In genomic region chr16:68668266-68668665, GRCh38 we compare ENCODE assay signal across 9 cellular contexts. TPM values are rescaled to one million over a fixed set of nuclear protein-coding genes. Genes with fewer than 3 reads are reported as not detected.
A peak's percentile ranks its signal among the peaks of the same experiment; 100 is the strongest.
DNase-seq lines count a peak whose midpoint lies in the region; ATAC-seq, FAIRE-seq and TF ChIP-seq lines count a peak whose summit lies in the region.
"Had no signal": no experiment of that assay in that cellular context is flagged by ENCODE, and none has a peak within 500 bp of the region (broad histone marks: within the 10 kb centered on the region; RNA-seq: fewer than 3 reads in every experiment).

No MANE protein-coding gene starts in this region.

- peak overlapping the region; percentile 42 to 43 for H3K27ac ChIP-seq in breast epithelium
- H3K27ac ChIP-seq: transverse colon had no signal

- intact Hi-C loops in breast epithelium (cut with DNase I; ENCODE audit: low total_unique reads) = no loop called here

- FAIRE-seq in GM12891 (lab: Jason Lieb, UNC) = peak; percentile 86

- no peak for ATAC-seq in HG02798 (IDR thresholded peaks at IDR 0.05; ENCODE audit: poor library complexity, unreplicated experiment)

- H3K27me3 ChIP-seq in breast epithelium = no peaks in the 10 kb centered on the region
- H3K27me3 ChIP-seq in MG63 = no peaks in the 10 kb centered on the region
- H3K27me3 ChIP-seq: transverse colon had no signal

- H3K4me1 ChIP-seq in breast epithelium = no peaks in the 10 kb centered on the region
- H3K4me1 ChIP-seq: transverse colon had no signal

- H3K36me3 ChIP-seq in breast epithelium (no peaks in the 10 kb centered on the region), MG63 (no peaks in the 10 kb centered on the region)
- H3K36me3 ChIP-seq: transverse colon had no signal

- no peak for TF ChIP-seq CTCF in AG09309 (IDR thresholded peaks at IDR 0.05; ENCODE audit: control insufficient read depth, insufficient read depth, low read depth, low read length, missing control alignments)
- no peak for TF ChIP-seq CTCF in breast epithelium (IDR thresholded peaks at IDR 0.05)

- no peaks in the 10 kb centered on the region for H3K9me3 ChIP-seq in breast epithelium
- no peaks in the 10 kb centered on the region for H3K9me3 ChIP-seq in MG63
- H3K9me3 ChIP-seq: transverse colon had no signal

- TF ChIP-seq POLR2A in GM12891 (IDR thresholded peaks at IDR 0.05; ENCODE audit: low read depth, low read length) (no peak), breast epithelium (IDR thresholded peaks at IDR 0.05) (no peak)

- DNase-seq in AG09309 (ENCODE audit: low read depth) (peak; percentile 61), GM12891 (ENCODE audit: insufficient read length, low spot score) (no peak), NCI-H226 (peak; percentile 61), breast epithelium (ENCODE audit: low spot score in 2 of 2) (no peak), NCI-H345 (lab: John Stamatoyannopoulos, UW) (no peak), C1 segment of cervical spinal cord (lab: John Stamatoyannopoulos, UW) (no peak), MG63 (no peak)
- DNase-seq: transverse colon had no signal

- H3K4me3 ChIP-seq in AG09309 (ENCODE audit: control insufficient read depth, low read depth, low read length) (no peak overlapping the region), breast epithelium (no peak overlapping the region), MG63 (no peak overlapping the region)
- H3K4me3 ChIP-seq: transverse colon had no signal

TF ChIP-seq in GM12891, 5 proteins besides CTCF, POLR2A, EP300 and RAD21:
- TF ChIP-seq POU2F2 (IDR thresholded peaks at IDR 0.05; ENCODE audit: low read depth, low read length) = no peak
- TF ChIP-seq SPI1 (IDR thresholded peaks at IDR 0.05; ENCODE audit: low read depth, low read length) = peak; percentile 26; the same call in 1 of the 2 replicates
- no peak for TF ChIP-seq PAX5 (IDR thresholded peaks at IDR 0.05; ENCODE audit: insufficient read depth, low read length, severe bottlenecking)
TF ChIP-seq in GM12891: peak in this region for 1.

RNA-seq across cellular contexts. Expression of gene CDH3, which starts 23.2 kb away (rescaled TPM):
- 0.06 TPM for polyA plus RNA-seq in GM12891 (2012; ENCODE audit: low read depth, missing spikeins)
- 10 to 100 TPM in 2 of 3 donors, under 1 TPM in 1; 0.32 to 62.6 (median 39.0) TPM for total RNA-seq in breast epithelium
- total RNA-seq in MG63 (2014; rRNA removed; shearing (Covaris generic); ENCODE audit: low replicate concordance) = not detected in 2 replicates

Comparison
In these comparisons a context has a peak if more than half of its experiments do, and no peak if none do; other contexts are left out.
1. DNase-seq: peak in AG09309 (single experiment) and NCI-H226 (single experiment); none in GM12891 (single experiment), breast epithelium (0 of 2), NCI-H345 (single experiment), C1 segment of cervical spinal cord (0 of 14) and MG63 (single experiment).